ENCODE assay signal across 9 cellular contexts in the genomic region with DNA sequence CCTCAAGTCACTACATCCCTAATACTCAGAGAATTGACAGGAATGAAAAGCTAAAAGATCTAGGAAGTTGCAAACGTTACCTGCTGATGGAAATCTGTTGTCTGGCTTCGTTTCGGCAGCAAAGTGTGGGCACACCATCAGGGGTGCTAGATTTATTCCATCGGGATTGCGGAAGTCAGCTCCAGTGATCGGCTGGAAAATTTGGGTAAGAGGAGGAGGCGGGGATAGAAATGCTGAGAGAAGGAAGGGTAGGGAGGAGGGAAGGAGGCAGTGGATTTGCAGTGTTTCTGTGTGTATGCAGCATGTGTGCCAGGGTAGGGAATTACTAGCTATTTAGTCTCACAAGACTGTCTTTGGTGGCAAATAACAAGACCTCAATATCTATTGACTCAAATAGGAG. TPM values are rescaled to one million over a fixed set of nuclear protein-coding genes. Genes with fewer than 3 reads are reported as not detected.
DNase-seq lines count a peak whose midpoint lies in the region; ATAC-seq, FAIRE-seq and TF ChIP-seq lines count a peak whose summit lies in the region.
"Had no signal": no experiment of that assay in that cellular context is flagged by ENCODE, and none has a peak within 500 bp of the region (broad histone marks: within the 10 kb centered on the region; RNA-seq: fewer than 3 reads in every experiment).

A gene (minus strand): TSS at position 127 of the 400 bp plus-strand sequence. CDS start 1,455 bp downstream, outside the sequence.

- FAIRE-seq in small intestine (lab: Jason Lieb, UNC) = no peak

- 34 to 58% (median 51%) methylated on average over 7 of the region's 7 CpGs for WGBS in adipose tissue, 3 donors
- 55 to 88% (median 79%) methylated on average over 7 of the region's 7 CpGs for WGBS in small intestine, 3 donors

- peaks cover 8% of the 10 kb centered on the region for H3K4me1 ChIP-seq in DOHH2 (ENCODE audit: control insufficient read depth, low read length)
- no peaks in the 10 kb centered on the region for H3K4me1 ChIP-seq in small intestine (ENCODE audit: control insufficient read depth in 2 of 2, insufficient read depth in 1 of 2, low read depth in 1 of 2, low read length in 1 of 2)
- H3K4me1 ChIP-seq in MM.1S (ENCODE audit: low read length) = no peaks in the 10 kb centered on the region

- peaks cover 9% of the 10 kb centered on the region for H3K36me3 ChIP-seq in DOHH2 (ENCODE audit: control insufficient read depth, low read length)
- peaks cover 11 to 14% of the 10 kb centered on the region in 2 donors for H3K36me3 ChIP-seq in small intestine (ENCODE audit: control insufficient read depth in 2 of 2, insufficient read depth in 2 of 2, low read length in 2 of 2)
- H3K36me3 ChIP-seq in MM.1S (replicated peaks; ENCODE audit: insufficient read depth, low read length) = 0 out of 2 replicates have a peak, but pooled peaks cover 5% of the 10 kb centered on the region

- H3K4me2 ChIP-seq in DOHH2 (ENCODE audit: low read length) = peak within 1 kb of the TSS; percentile 8; the same call in 1 of the 2 replicates
- H3K4me2 ChIP-seq in MM.1S (ENCODE audit: low read depth, low read length) = no peak within 1 kb of the TSS

- H3K27ac ChIP-seq in DOHH2 (ENCODE audit: low read depth, low read length) = no peak within 1 kb of the TSS
- no peak within 1 kb of the TSS for H3K27ac ChIP-seq in adipose tissue (ENCODE audit: low read depth, low read length)
- H3K27ac ChIP-seq in small intestine (ENCODE audit: low read depth in 1 of 2, low read length in 1 of 2) = peak within 1 kb of the TSS in 1 of 2 donors; percentile 5
- no peak within 1 kb of the TSS for H3K27ac ChIP-seq in MM.1S (ENCODE audit: low read length)

- H3K9me2 ChIP-seq in DOHH2 (replicated peaks; ENCODE audit: control insufficient read depth, low read length) (no peaks in the 10 kb centered on the region), MM.1S (replicated peaks; ENCODE audit: insufficient read depth, low read length) (no peaks in the 10 kb centered on the region)

- no peak within 1 kb of the TSS for H3K9ac ChIP-seq in MM.1S (ENCODE audit: low read length)

- H3F3A ChIP-seq in DOHH2 (ENCODE audit: control insufficient read depth, insufficient read depth) (no peaks in the 10 kb centered on the region), MM.1S (ENCODE audit: insufficient read depth, low read length) (no peaks in the 10 kb centered on the region)

- no peak within 1 kb of the TSS for H3K4me3 ChIP-seq in DOHH2 (ENCODE audit: low read length)
- H3K4me3 ChIP-seq in small intestine (ENCODE audit: low read depth in 1 of 2, low read length in 2 of 2) = no peak within 1 kb of the TSS
- H3K4me3 ChIP-seq in MM.1S (ENCODE audit: low read length) = no peak within 1 kb of the TSS

- H3K9me3 ChIP-seq in DOHH2 (ENCODE audit: control insufficient read depth, insufficient read depth, low read length) = no peaks in the 10 kb centered on the region
- H3K9me3 ChIP-seq in small intestine (ENCODE audit: control insufficient read depth, low read depth) = no peaks in the 10 kb centered on the region
- no peaks in the 10 kb centered on the region for H3K9me3 ChIP-seq in MM.1S (replicated peaks; ENCODE audit: insufficient read depth, low read length)

- TF ChIP-seq CTCF in DOHH2 (IDR thresholded peaks at IDR 0.05; ENCODE audit: low read depth, low read length, poor library complexity, severe bottlenecking) (no peak), MM.1S (IDR thresholded peaks at IDR 0.05; ENCODE audit: low read length) (no peak)

- H3K79me2 ChIP-seq in DOHH2 (ENCODE audit: control insufficient read depth, low read length) (no peaks in the 10 kb centered on the region), MM.1S (ENCODE audit: low read length) (no peaks in the 10 kb centered on the region)

- intact Hi-C loops in left ventricle myocardium superior (cut with micrococcal nuclease) = no loop called here

- ATAC-seq in left ventricle myocardium superior (peak; percentile 70), GM21786 (IDR thresholded peaks at IDR 0.05; ENCODE audit: unreplicated experiment) (no peak)

- no peak within 1 kb of the TSS for H2AFZ ChIP-seq in MM.1S (ENCODE audit: low read length)

- no peaks in the 10 kb centered on the region for H3K27me3 ChIP-seq in DOHH2 (ENCODE audit: control insufficient read depth, low read length)
- no peaks in the 10 kb centered on the region for H3K27me3 ChIP-seq in small intestine (ENCODE audit: control insufficient read depth in 2 of 2, insufficient read depth in 2 of 2, low read length in 2 of 2)
- no peaks in the 10 kb centered on the region for H3K27me3 ChIP-seq in MM.1S (replicated peaks; ENCODE audit: insufficient read depth, low read length)

- H4K20me1 ChIP-seq in DOHH2 (ENCODE audit: control insufficient read depth, insufficient read depth, low read depth, low read length) = no peaks in the 10 kb centered on the region
- H4K20me1 ChIP-seq in MM.1S (ENCODE audit: insufficient read depth, low read length) = no peaks in the 10 kb centered on the region

- DNase-seq in left ventricle myocardium superior (no peak), small intestine (no peak), MM.1S (no peak), NCI-H526 treated with DMSO at 0.1 percent for 48 hours (lab: John Stamatoyannopoulos, UW) (no peak)
- DNase-seq in NK-92 treated with Interleukin-12 subunit alpha and Interleukin-12 subunit beta, amount 100 ng/mL, for 24 hours (lab: John Stamatoyannopoulos, UW) = no peak
- DNase-seq: Kasumi-1 had no signal

RNA-seq across cellular contexts. Expression of the gene that starts here (rescaled TPM):
- polyA plus RNA-seq in adipose tissue = 10 to 100 TPM in 2 of 3 donors, 1 to 10 TPM in 1; 2.3 to 64.2 (median 28.1) TPM
- total RNA-seq in left ventricle myocardium superior = 6.4 TPM
- 10 to 100 TPM in 2 of 3 donors, 1 to 10 TPM in 1; 8.1 to 26.4 (median 15.7) TPM for polyA plus RNA-seq in small intestine
